Comparison of ENCODE assay signal across 28 cellular contexts in genomic region chr9:136963341-136963740, GRCh38. TPM values are rescaled to one million over a fixed set of nuclear protein-coding genes. Genes with fewer than 3 reads are reported as not detected.
DNase-seq lines count a peak whose midpoint lies in the region; TF ChIP-seq lines count a peak whose summit lies in the region.
"Had no signal": no experiment of that assay in that cellular context is flagged by ENCODE, and none has a peak within 500 bp of the region (broad histone marks: within the 10 kb centered on the region; RNA-seq: fewer than 3 reads in every experiment).

No MANE protein-coding gene starts in this region.

- CTCF ChIA-PET in activated CD4-positive, alpha-beta T cell treated with anti-CD3 and anti-CD28 coated beads, Interleukin-2, amount 10 ng/mL, durations not matched to agents 7 days and 5 days (lab: Charles Lee), result interaction anchor here (1.3 to 1.9 kb wide), 2 partner anchors 66 to 72 kb away, joined by 3 to 4 read pairs; no protein-coding TSS in a partner anchor

- H3K27ac Mint-ChIP-seq in activated CD4-positive, alpha-beta T cell treated with anti-CD3 and anti-CD28 coated beads, Interleukin-2, amount 10 ng/mL, durations not matched to agents 7 days and 5 days, result peak overlapping the region; percentile 31
- H3K27ac Mint-ChIP-seq: CD8-positive, alpha-beta T cell had no signal

- H3K9me3 ChIP-seq in tibial nerve, result no peaks in the 10 kb centered on the region
- H3K9me3 ChIP-seq: HAP-1, heart left ventricle, lower lobe of right lung, SJCRH30, spleen had no signal

- peaks cover 0 to 76% (median 24%) of the 10 kb centered on the region in 4 donors for H3K4me1 ChIP-seq in tibial nerve

- no peaks in the 10 kb centered on the region for H3K36me3 Mint-ChIP-seq in activated CD4-positive, alpha-beta T cell treated with anti-CD3 and anti-CD28 coated beads, Interleukin-2, amount 10 ng/mL, durations not matched to agents 7 days and 5 days (ENCODE audit: low read depth)
- H3K36me3 Mint-ChIP-seq: CD8-positive, alpha-beta T cell had no signal

- no peaks in the 10 kb centered on the region for H3K9me3 Mint-ChIP-seq in activated CD4-positive, alpha-beta T cell treated with anti-CD3 and anti-CD28 coated beads, Interleukin-2, amount 10 ng/mL, durations not matched to agents 7 days and 5 days
- H3K9me3 Mint-ChIP-seq: CD8-positive, alpha-beta T cell had no signal

- no peak overlapping the region for H3K4me3 Mint-ChIP-seq in activated CD4-positive, alpha-beta T cell treated with anti-CD3 and anti-CD28 coated beads, Interleukin-2, amount 10 ng/mL, durations not matched to agents 7 days and 5 days
- H3K4me3 Mint-ChIP-seq: CD8-positive, alpha-beta T cell had no signal

- TF ChIP-seq POLR2A in tibial nerve (IDR thresholded peaks at IDR 0.05), result no peak

- 66 to 73% methylated on average over 11 to 13 of the region's 15 CpGs for WGBS in tibial nerve, 2 donors

- DNase-seq in activated CD4-positive, alpha-beta T cell treated with anti-CD3 and anti-CD28 coated beads, Interleukin-2, amount 10 ng/mL, durations not matched to agents 7 days and 5 days, result no peak
- no peak for DNase-seq in activated CD4-positive, alpha-beta T cell treated with anti-CD3 and anti-CD28 coated beads for 4 hours
- DNase-seq in tibial nerve (ENCODE audit: low spot score in 2 of 2), result no peak
- no peak for DNase-seq in NCI-H2227 treated with DMSO at 0.1 percent for 48 hours (lab: John Stamatoyannopoulos, UW)
- no peak for DNase-seq in middle frontal gyrus (ENCODE audit: extremely low spot score, low spot score)
- no peak for DNase-seq in DMS53 treated with DMSO at 0.1 percent for 48 hours (lab: John Stamatoyannopoulos, UW; ENCODE audit: unreplicated experiment)
- DNase-seq: activated CD4-positive, CD25-positive, alpha-beta regulatory T cell treated with anti-CD3 and anti-CD28 coated beads, Interleukin-2, amount 50 U/mL, for 72 hours; activated naive CD4-positive, alpha-beta T cell; activated T-cell treated with anti-CD3 and anti-CD28 coated beads, Interleukin-2, amount 50 U/mL, for 48 hours; CD8-positive, alpha-beta T cell; heart left ventricle; lower lobe of right lung; NCI-H1092 treated with DMSO at 0.1 percent for 48 hours; NCI-H187 treated with DMSO at 0.1 percent for 48 hours; NCI-H226; posterior cingulate gyrus; right cardiac atrium; SJCRH30; spleen had no signal

- H3K27ac ChIP-seq in angular gyrus (ENCODE audit: low read depth, low read length) (peak overlapping the region; percentile 69), layer of hippocampus (ENCODE audit: low read depth, low read length) (peak overlapping the region; percentile 13), tibial nerve (peak overlapping the region; percentile 36 to 88 (median 48))
- H3K27ac ChIP-seq: lower lobe of right lung, SJCRH30 had no signal

- H3K27me3 Mint-ChIP-seq in activated CD4-positive, alpha-beta T cell treated with anti-CD3 and anti-CD28 coated beads, Interleukin-2, amount 10 ng/mL, durations not matched to agents 7 days and 5 days, result peaks cover 3% of the 10 kb centered on the region

- H3K4me1 Mint-ChIP-seq in activated CD4-positive, alpha-beta T cell treated with anti-CD3 and anti-CD28 coated beads, Interleukin-2, amount 10 ng/mL, durations not matched to agents 7 days and 5 days, result peaks cover 49% of the 10 kb centered on the region

- POLR2A ChIA-PET in activated CD4-positive, alpha-beta T cell treated with anti-CD3 and anti-CD28 coated beads, Interleukin-2, amount 10 ng/mL, durations not matched to agents 7 days and 5 days (lab: Charles Lee), result no interaction called here

- no peak for TF ChIP-seq CTCF in tibial nerve (IDR thresholded peaks at IDR 0.05)

- H3K36me3 ChIP-seq in tibial nerve, result no peaks in the 10 kb centered on the region
- H3K36me3 ChIP-seq: HAP-1, heart left ventricle, lower lobe of right lung, SJCRH30, spleen had no signal

- TF ChIP-seq EP300 in tibial nerve (IDR thresholded peaks at IDR 0.05), result no peak

- H3K27me3 ChIP-seq in layer of hippocampus (ENCODE audit: control insufficient read depth, insufficient read depth, low read length) (no peaks in the 10 kb centered on the region), tibial nerve (no peaks in the 10 kb centered on the region)
- H3K27me3 ChIP-seq: heart left ventricle had no signal

- H3K4me3 ChIP-seq in tibial nerve, result no peak overlapping the region
- H3K4me3 ChIP-seq: HAP-1, heart left ventricle, lower lobe of right lung, SJCRH30, spleen had no signal

RNA-seq across cellular contexts. Expression of gene LCN12, which starts 11.3 kb away (rescaled TPM):
- total RNA-seq in activated CD4-positive, alpha-beta T cell treated with anti-CD3 and anti-CD28 coated beads, Interleukin-2, amount 10 ng/mL, durations not matched to agents 7 days and 5 days, result 1 to 10 TPM; 3.1 to 3.5 TPM
- 10 to 100 TPM in 2 of 4 donors, 1 to 10 TPM in 2; 2.4 to 16.8 (median 7.8) TPM for total RNA-seq in tibial nerve
- total RNA-seq: G401, HT1080, SJCRH30, subcutaneous adipose tissue had no signal

RNA-seq across cellular contexts. Expression of gene PTGDS, which starts 14.0 kb away (rescaled TPM):
- 10 to 100 TPM; 22.1 to 24.0 TPM for total RNA-seq in activated CD4-positive, alpha-beta T cell treated with anti-CD3 and anti-CD28 coated beads, Interleukin-2, amount 10 ng/mL, durations not matched to agents 7 days and 5 days
- total RNA-seq in tibial nerve, result 1,000 to 10,000 TPM; 1,059 to 8,972 (median 6,550) TPM
- total RNA-seq: A172, G401, HT1080, SJCRH30 had no signal

RNA-seq across cellular contexts. Expression of gene C8G, which starts 18.3 kb away (rescaled TPM):
- 1 to 10 TPM in 1 of 2 experiments, under 1 TPM in 1; 0.85 to 1.8 TPM for total RNA-seq in activated CD4-positive, alpha-beta T cell treated with anti-CD3 and anti-CD28 coated beads, Interleukin-2, amount 10 ng/mL, durations not matched to agents 7 days and 5 days
- total RNA-seq in tibial nerve, result 1 to 10 TPM in 2 of 4 donors, not detected in 2; 3.3 to 5.1 TPM
- total RNA-seq: A172; CD8-positive, alpha-beta T cell; cerebellum; G401; kidney epithelial cell; SJCRH30 had no signal

RNA-seq across cellular contexts. Expression of gene FBXW5, which starts 18.8 kb away (rescaled TPM):
- total RNA-seq in activated CD4-positive, alpha-beta T cell treated with anti-CD3 and anti-CD28 coated beads, Interleukin-2, amount 10 ng/mL, durations not matched to agents 7 days and 5 days, result 100 to 1,000 TPM; 116 to 123 TPM
- total RNA-seq in tibial nerve, result 100 to 1,000 TPM; 138 to 227 (median 193) TPM

RNA-seq across cellular contexts. Expression of gene LCNL1, which starts 19.5 kb away (rescaled TPM):
- under 1 TPM; 0.48 to 0.67 TPM for total RNA-seq in activated CD4-positive, alpha-beta T cell treated with anti-CD3 and anti-CD28 coated beads, Interleukin-2, amount 10 ng/mL, durations not matched to agents 7 days and 5 days
- 10 to 100 TPM; 14.7 to 86.3 (median 64.3) TPM for total RNA-seq in tibial nerve
- total RNA-seq: A172, G401, HT1080, kidney epithelial cell, SJCRH30, subcutaneous adipose tissue had no signal

Comparison
In these comparisons a context has a peak if more than half of its experiments do, and no peak if none do; other contexts are left out.
1. H3K27ac ChIP-seq: peak in every context shown above with its lines; median percentile 69 in angular gyrus; 48 in tibial nerve; 13 in layer of hippocampus.
2. RNA of gene PTGDS, which starts 14.0 kb away (total RNA-seq): 1,059 to 8,972 TPM in tibial nerve; 22.1 to 24.0 TPM in activated CD4-positive, alpha-beta T cell treated with anti-CD3 and anti-CD28 coated beads, Interleukin-2, amount 10 ng/mL, durations not matched to agents 7 days and 5 days; every median in the first group is over 10 times any median in the second.